20 cellular contexts compared by ENCODE assay signal in genomic region chr5:174464504-174465165, GRCh38.
DNase-seq lines count a peak whose midpoint lies in the region; ATAC-seq, FAIRE-seq and TF ChIP-seq lines count a peak whose summit lies in the region.
"Had no signal": no experiment of that assay in that cellular context is flagged by ENCODE, and none has a peak within 500 bp of the region (broad histone marks: within the 10 kb centered on the region; RNA-seq: fewer than 3 reads in every experiment).

No MANE protein-coding gene starts in this region.

- H3K9me3 ChIP-seq in endodermal cell (ENCODE audit: control insufficient read depth, low read length) (no peaks in the 10 kb centered on the region), neuronal stem cell (replicated peaks in 1 of 2; ENCODE audit: control insufficient read depth in 2 of 2, insufficient read depth in 1 of 2, low read depth in 1 of 2, low read length in 2 of 2) (no peaks in the 10 kb centered on the region), psoas muscle (no peaks in the 10 kb centered on the region)
- H3K9me3 ChIP-seq: BLaER1, left ventricle myocardium inferior, pancreas, suprapubic skin had no signal

- intact Hi-C loops in psoas muscle (cut with DNase I) = no loop called here

- H3K36me3 ChIP-seq in endodermal cell (ENCODE audit: control insufficient read depth, insufficient read depth, low read length) (no peaks in the 10 kb centered on the region), neuronal stem cell (replicated peaks in 1 of 2; ENCODE audit: control insufficient read depth in 2 of 2, insufficient read depth in 2 of 2, low read length in 2 of 2) (no peaks in the 10 kb centered on the region), psoas muscle (ENCODE audit: insufficient read depth in 1 of 2, low read depth in 1 of 2) (no peaks in the 10 kb centered on the region)
- H3K36me3 ChIP-seq: BLaER1, left ventricle myocardium inferior, pancreas, suprapubic skin had no signal

- H3K4me1 Mint-ChIP-seq in endodermal cell = peaks cover 16% of the 10 kb centered on the region

- H4K91ac ChIP-seq in neuronal stem cell (ENCODE audit: low read depth, low read length, poor library complexity) = no peak overlapping the region

- peak overlapping the region; percentile 59 for H3K23ac ChIP-seq in neuronal stem cell (ENCODE audit: low read depth, low read length, poor library complexity)

- H3K4me3 Mint-ChIP-seq in endodermal cell = no peak overlapping the region
- H3K4me3 Mint-ChIP-seq: activated CD8-positive, alpha-beta T cell treated with anti-CD3 and anti-CD28 coated beads for 36 hours; activated T-helper 1 cell treated with anti-CD3 and anti-CD28 coated beads, Interleukin-12 subunit alpha, Interleukin-12 subunit beta, Interleukin-2, Interleukin-4 antibody, amounts not matched to agents 30 ng/mL and 10 ng/mL and 1 ng/mL, durations not matched to agents 14 hours and 24 hours and 36 hours had no signal

- H3K4me2 ChIP-seq in neuronal stem cell (ENCODE audit: insufficient read depth, low read length, poor library complexity, severe bottlenecking) = no peak overlapping the region
- H3K4me2 ChIP-seq: BLaER1 had no signal

- no peak overlapping the region for H4K8ac ChIP-seq in neuronal stem cell (ENCODE audit: low read depth, low read length)

- no peak for ATAC-seq in psoas muscle
- ATAC-seq: activated CD8-positive, alpha-beta T cell treated with anti-CD3 and anti-CD28 coated beads for 36 hours; pancreas had no signal

- no peaks in the 10 kb centered on the region for H3K9me3 Mint-ChIP-seq in endodermal cell
- H3K9me3 Mint-ChIP-seq: activated CD8-positive, alpha-beta T cell treated with anti-CD3 and anti-CD28 coated beads for 36 hours; activated T-helper 1 cell treated with anti-CD3 and anti-CD28 coated beads, Interleukin-12 subunit alpha, Interleukin-12 subunit beta, Interleukin-2, Interleukin-4 antibody, amounts not matched to agents 30 ng/mL and 10 ng/mL and 1 ng/mL, durations not matched to agents 14 hours and 24 hours and 36 hours had no signal

- H3K27ac Mint-ChIP-seq in endodermal cell = peak overlapping the region; percentile 4
- H3K27ac Mint-ChIP-seq: activated CD8-positive, alpha-beta T cell treated with anti-CD3 and anti-CD28 coated beads for 36 hours; activated T-helper 1 cell treated with anti-CD3 and anti-CD28 coated beads, Interleukin-12 subunit alpha, Interleukin-12 subunit beta, Interleukin-2, Interleukin-4 antibody, amounts not matched to agents 30 ng/mL and 10 ng/mL and 1 ng/mL, durations not matched to agents 14 hours and 24 hours and 36 hours had no signal

- no peaks in the 10 kb centered on the region for H3K79me1 ChIP-seq in neuronal stem cell (ENCODE audit: low read depth, low read length)

- H2BK15ac ChIP-seq in neuronal stem cell (ENCODE audit: low read length) = no peak overlapping the region

- no peak overlapping the region for H3K4ac ChIP-seq in neuronal stem cell (ENCODE audit: low read length)

- DNase-seq in D721Med (ENCODE audit: insufficient read length, low spot score) (no peak), LNCaP clone FGC (ENCODE audit: low read depth) (no peak), endodermal cell (peak; percentile 77), neuronal stem cell (ENCODE audit: low spot score) (no peak), NCI-H2081 (lab: John Stamatoyannopoulos, UW) (no peak), psoas muscle (no peak), UCSD-AML1 (lab: John Stamatoyannopoulos, UW; ENCODE audit: unreplicated experiment) (no peak), H4 (ENCODE audit: low spot score) (no peak)
- DNase-seq: activated CD8-positive, alpha-beta T cell treated with anti-CD3 and anti-CD28 coated beads for 36 hours; caudate nucleus; DMS53; H7; Kasumi-1; left ventricle myocardium inferior; NCI-H1417 treated with DMSO at 0.1 percent for 48 hours; NCI-H774; pancreas had no signal

- H3K4me1 ChIP-seq in endodermal cell (ENCODE audit: control insufficient read depth, insufficient read depth, low read length) = no peaks in the 10 kb centered on the region
- peaks cover 0 to 2% of the 10 kb centered on the region in 2 donors for H3K4me1 ChIP-seq in neuronal stem cell (ENCODE audit: control insufficient read depth in 2 of 2, insufficient read depth in 1 of 2, low read depth in 1 of 2, low read length in 2 of 2)
- no peaks in the 10 kb centered on the region for H3K4me1 ChIP-seq in psoas muscle
- H3K4me1 ChIP-seq: BLaER1, left ventricle myocardium inferior, suprapubic skin had no signal

- H2AK5ac ChIP-seq in neuronal stem cell (ENCODE audit: low read depth, low read length) = no peak overlapping the region

- FAIRE-seq in D721Med (lab: Jason Lieb, UNC) = no peak
- FAIRE-seq: pancreas had no signal

- H2BK5ac ChIP-seq in neuronal stem cell (ENCODE audit: low read length) = no peak overlapping the region

- H3K4me3 ChIP-seq in LNCaP clone FGC (ENCODE audit: low read depth, low read length) (no peak overlapping the region), endodermal cell (ENCODE audit: low read length) (no peak overlapping the region), neuronal stem cell (ENCODE audit: low read length in 2 of 2) (peak overlapping the region in 1 of 2 donors; percentile 7), psoas muscle (no peak overlapping the region)
- H3K4me3 ChIP-seq: BLaER1, left ventricle myocardium inferior, pancreas, suprapubic skin had no signal

- H2BK120ac ChIP-seq in neuronal stem cell (ENCODE audit: low read depth, low read length) = no peak overlapping the region

- H3K27ac ChIP-seq in endodermal cell (ENCODE audit: low read depth, low read length) (no peak overlapping the region), neuronal stem cell (replicated peaks; ENCODE audit: low read length) (no peak overlapping the region), psoas muscle (no peak overlapping the region)
- H3K27ac ChIP-seq: BLaER1, left ventricle myocardium inferior, pancreas, suprapubic skin had no signal

- no peak overlapping the region for H2BK12ac ChIP-seq in neuronal stem cell (ENCODE audit: low read length)

- no peaks in the 10 kb centered on the region for H3K27me3 ChIP-seq in endodermal cell (ENCODE audit: control insufficient read depth, insufficient read depth, low read length, poor library complexity, severe bottlenecking)
- H3K27me3 ChIP-seq in neuronal stem cell (ENCODE audit: control insufficient read depth in 3 of 3, insufficient read depth in 3 of 3, low read depth in 1 of 3, low read length in 3 of 3) = no peaks in the 10 kb centered on the region
- H3K27me3 ChIP-seq in psoas muscle (ENCODE audit: insufficient read depth in 3 of 3, low read length in 2 of 3) = no peaks in the 10 kb centered on the region
- H3K27me3 ChIP-seq: BLaER1, pancreas, suprapubic skin had no signal

- H3K36me3 Mint-ChIP-seq in endodermal cell (ENCODE audit: low read depth) = no peaks in the 10 kb centered on the region

- no peak overlapping the region for H2AFZ ChIP-seq in neuronal stem cell (ENCODE audit: low read length)

- H3K27me3 Mint-ChIP-seq in endodermal cell (ENCODE audit: insufficient read depth) = peaks cover 2% of the 10 kb centered on the region
- H3K27me3 Mint-ChIP-seq: activated CD8-positive, alpha-beta T cell treated with anti-CD3 and anti-CD28 coated beads for 36 hours had no signal

- H3K9ac ChIP-seq in endodermal cell (ENCODE audit: extremely low read depth, low read length, poor library complexity, severe bottlenecking) (no peak overlapping the region), neuronal stem cell (ENCODE audit: low read depth, low read length, poor library complexity) (no peak overlapping the region)
- H3K9ac ChIP-seq: BLaER1 had no signal

- TF ChIP-seq CTCF in D721Med (IDR thresholded peaks at IDR 0.05; ENCODE audit: insufficient read depth, missing control alignments) = peak; percentile 8
- TF ChIP-seq CTCF in LNCaP clone FGC (IDR thresholded peaks at IDR 0.05; ENCODE audit: control insufficient read depth, extremely low read depth, insufficient read depth) = 0 out of 2 replicates have a peak, but pooled peaks have one; percentile 5
- TF ChIP-seq CTCF in endodermal cell (conservative IDR thresholded peaks at IDR 0.05) = peak; percentile 79
- TF ChIP-seq CTCF in psoas muscle (IDR thresholded peaks at IDR 0.05) = no peak

- WGBS in endodermal cell (ENCODE audit: insufficient coverage in 1 of 2, insufficient read length in 1 of 2), 2 experiments = 89 to 97% methylated on average over 1 of the region's 1 CpG
- WGBS in neuronal stem cell (ENCODE audit: extremely low coverage in 2 of 2, insufficient read length in 2 of 2, insufficient replicate concordance in 1 of 2), 2 donors = no CpG with 5 or more reads among the region's 1 CpG
- WGBS in psoas muscle, 3 donors = 85 to 100% (median 92%) methylated on average over 1 of the region's 1 CpG

- no peak overlapping the region for H3K18ac ChIP-seq in neuronal stem cell (ENCODE audit: low read length)

- no peak overlapping the region for H3K14ac ChIP-seq in neuronal stem cell (ENCODE audit: low read length)
